13 cellular contexts compared by ENCODE assay signal in the genomic region with DNA sequence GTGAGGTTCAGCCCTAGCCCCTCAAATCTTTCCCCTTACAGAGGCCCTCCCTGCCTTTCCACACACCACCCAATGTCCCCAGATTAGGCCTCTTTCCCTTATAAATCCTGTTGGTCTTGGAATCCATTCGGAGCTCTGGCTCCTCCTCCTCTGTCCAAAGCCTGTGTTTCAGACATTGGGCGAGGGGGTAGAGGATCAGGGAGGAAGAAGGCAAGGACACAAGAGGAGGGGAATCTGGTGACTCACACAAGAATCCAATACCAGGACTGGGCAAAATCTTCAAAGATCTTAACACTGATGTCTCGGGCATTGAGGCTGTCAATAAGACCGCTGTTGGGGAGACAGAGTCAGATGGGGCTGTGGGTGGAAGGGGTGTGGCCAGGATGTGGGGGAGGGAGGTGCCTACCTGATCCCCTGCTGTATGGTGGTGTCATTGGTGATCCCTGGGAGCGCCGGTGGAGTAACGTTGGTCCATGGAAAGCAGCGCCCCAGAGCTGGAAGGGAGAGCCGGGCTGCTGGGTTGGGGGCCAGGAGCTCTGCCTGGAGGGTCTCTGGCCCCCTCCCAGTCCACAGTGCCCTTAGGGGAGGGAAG.
DNase-seq lines count a peak whose midpoint lies in the region; ATAC-seq lines count a peak whose summit lies in the region.
"Had no signal": no experiment of that assay in that cellular context is flagged by ENCODE, and none has a peak within 500 bp of the region (broad histone marks: within the 10 kb centered on the region; RNA-seq: fewer than 3 reads in every experiment).

No MANE protein-coding gene starts in this region.

- no peak for ATAC-seq in stimulated activated naive B cell treated with anti-CD40 and anti-IgM and Interleukin-4, amounts not matched to agents 10 μg/mL and 1 μg/mL and 100 μg/mL, for 72 hours (replicated peaks)
- ATAC-seq in HG02840 (IDR thresholded peaks at IDR 0.05; ENCODE audit: low FRiP score, unreplicated experiment), result no peak
- ATAC-seq: gastroesophageal sphincter had no signal

- peaks cover 6 to 11% of the 10 kb centered on the region in 2 donors for H3K27me3 Mint-ChIP-seq in stimulated activated naive B cell treated with anti-CD40 and anti-IgM and Interleukin-4, amounts not matched to agents 10 μg/mL and 1 μg/mL and 100 μg/mL, for 72 hours
- H3K27me3 Mint-ChIP-seq: CD4-positive, CD25-positive, alpha-beta regulatory T cell had no signal

- no peak overlapping the region for H3K4me3 Mint-ChIP-seq in stimulated activated naive B cell treated with anti-CD40 and anti-IgM and Interleukin-4, amounts not matched to agents 10 μg/mL and 1 μg/mL and 100 μg/mL, for 72 hours
- H3K4me3 Mint-ChIP-seq: endodermal cell had no signal

- peak; percentile 37 for DNase-seq in GM03348 (ENCODE audit: low spot score)
- DNase-seq in adipocyte (ENCODE audit: low read depth), result peak; percentile 44
- peak; percentile 38 for DNase-seq in iPS-NIHi11 (ENCODE audit: low spot score)
- DNase-seq in stimulated activated naive B cell treated with anti-CD40 and anti-IgM and Interleukin-4, amounts not matched to agents 10 μg/mL and 1 μg/mL and 100 μg/mL, for 72 hours, result no peak
- no peak for DNase-seq in NCI-H187 (lab: John Stamatoyannopoulos, UW)
- no peak for DNase-seq in NCI-H2171 treated with DMSO at 0.1 percent for 48 hours (lab: John Stamatoyannopoulos, UW)
- DNase-seq: CD4-positive, CD25-positive, alpha-beta regulatory T cell; GF-D8; NCI-H1105 treated with DMSO at 0.1 percent for 48 hours; NCI-H226 had no signal

- no peak overlapping the region for H3K9ac ChIP-seq in adipocyte (ENCODE audit: low read length)

- no peaks in the 10 kb centered on the region for H3K36me3 ChIP-seq in adipocyte (ENCODE audit: control insufficient read depth, insufficient read depth, low read length, severe bottlenecking)
- H3K36me3 ChIP-seq: gastroesophageal sphincter had no signal

- no peaks in the 10 kb centered on the region for H3K36me3 Mint-ChIP-seq in stimulated activated naive B cell treated with anti-CD40 and anti-IgM and Interleukin-4, amounts not matched to agents 10 μg/mL and 1 μg/mL and 100 μg/mL, for 72 hours
- H3K36me3 Mint-ChIP-seq: CD4-positive, CD25-positive, alpha-beta regulatory T cell had no signal

- H3K4me1 Mint-ChIP-seq in stimulated activated naive B cell treated with anti-CD40 and anti-IgM and Interleukin-4, amounts not matched to agents 10 μg/mL and 1 μg/mL and 100 μg/mL, for 72 hours, result no peaks in the 10 kb centered on the region
- H3K4me1 Mint-ChIP-seq: endodermal cell had no signal

- no peaks in the 10 kb centered on the region for H3K9me3 ChIP-seq in adipocyte (ENCODE audit: control insufficient read depth, low read length)
- H3K9me3 ChIP-seq: gastroesophageal sphincter had no signal

- H3K27me3 ChIP-seq in adipocyte (replicated peaks; ENCODE audit: control insufficient read depth, insufficient read depth, low read length), result peaks cover 7% of the 10 kb centered on the region

- H3K9me3 Mint-ChIP-seq in stimulated activated naive B cell treated with anti-CD40 and anti-IgM and Interleukin-4, amounts not matched to agents 10 μg/mL and 1 μg/mL and 100 μg/mL, for 72 hours, result no peaks in the 10 kb centered on the region
- H3K9me3 Mint-ChIP-seq: CD4-positive, CD25-positive, alpha-beta regulatory T cell; endodermal cell had no signal

- H3K4me1 ChIP-seq in adipocyte (ENCODE audit: control insufficient read depth, insufficient read depth, low read length), result no peaks in the 10 kb centered on the region
- H3K4me1 ChIP-seq: gastroesophageal sphincter had no signal

- H3K27ac Mint-ChIP-seq in stimulated activated naive B cell treated with anti-CD40 and anti-IgM and Interleukin-4, amounts not matched to agents 10 μg/mL and 1 μg/mL and 100 μg/mL, for 72 hours, result peak overlapping the region; percentile 25
- H3K27ac Mint-ChIP-seq: endodermal cell had no signal

- no peak overlapping the region for H3K4me3 ChIP-seq in adipocyte (ENCODE audit: low read length)
- H3K4me3 ChIP-seq: gastroesophageal sphincter had no signal

Comparison
In these comparisons a context has a peak if more than half of its experiments do, and no peak if none do; other contexts are left out.
1. DNase-seq: peak in GM03348 (single experiment), adipocyte (single experiment) and iPS-NIHi11 (single experiment); none in stimulated activated naive B cell treated with anti-CD40 and anti-IgM and Interleukin-4, amounts not matched to agents 10 μg/mL and 1 μg/mL and 100 μg/mL, for 72 hours (single experiment), NCI-H187 (0 of 2) and NCI-H2171 treated with DMSO at 0.1 percent for 48 hours (single experiment).